1 cellular context compared by ENCODE assay signal in genomic region chr11:73956876-73957653, GRCh38.
TF ChIP-seq lines count a peak whose summit lies in the region.

No MANE protein-coding gene starts in this region.

TF ChIP-seq in SK-N-SH treated with all-trans-retinoic acid at 6 μM for 48 hours, 23 proteins besides CTCF, POLR2A, EP300 and RAD21 (continued from another document):
- TF ChIP-seq POU6F1 (CRISPR knock-in tag; IDR thresholded peaks at IDR 0.05; ENCODE audit: borderline replicate concordance, low read depth), result no peak
- TF ChIP-seq ESRRG (CRISPR knock-in tag; IDR thresholded peaks at IDR 0.05), result no peak
- no peak for TF ChIP-seq CSDC2 (CRISPR knock-in tag; IDR thresholded peaks at IDR 0.05)
- no peak for TF ChIP-seq GLIS3 (CRISPR knock-in tag; IDR thresholded peaks at IDR 0.05)
- no peak for TF ChIP-seq ZNF8 (CRISPR knock-in tag; IDR thresholded peaks at IDR 0.05)
- no peak for TF ChIP-seq ZNF565 (CRISPR knock-in tag; conservative IDR thresholded peaks at IDR 0.05; ENCODE audit: low read depth)
- no peak for TF ChIP-seq OSR1 (CRISPR knock-in tag; IDR thresholded peaks at IDR 0.05)
- no peak for TF ChIP-seq ZC3H10 (CRISPR knock-in tag; IDR thresholded peaks at IDR 0.05)
- no peak for TF ChIP-seq CREB5 (CRISPR knock-in tag; IDR thresholded peaks at IDR 0.05; ENCODE audit: low read depth)
